In the genomic region with DNA sequence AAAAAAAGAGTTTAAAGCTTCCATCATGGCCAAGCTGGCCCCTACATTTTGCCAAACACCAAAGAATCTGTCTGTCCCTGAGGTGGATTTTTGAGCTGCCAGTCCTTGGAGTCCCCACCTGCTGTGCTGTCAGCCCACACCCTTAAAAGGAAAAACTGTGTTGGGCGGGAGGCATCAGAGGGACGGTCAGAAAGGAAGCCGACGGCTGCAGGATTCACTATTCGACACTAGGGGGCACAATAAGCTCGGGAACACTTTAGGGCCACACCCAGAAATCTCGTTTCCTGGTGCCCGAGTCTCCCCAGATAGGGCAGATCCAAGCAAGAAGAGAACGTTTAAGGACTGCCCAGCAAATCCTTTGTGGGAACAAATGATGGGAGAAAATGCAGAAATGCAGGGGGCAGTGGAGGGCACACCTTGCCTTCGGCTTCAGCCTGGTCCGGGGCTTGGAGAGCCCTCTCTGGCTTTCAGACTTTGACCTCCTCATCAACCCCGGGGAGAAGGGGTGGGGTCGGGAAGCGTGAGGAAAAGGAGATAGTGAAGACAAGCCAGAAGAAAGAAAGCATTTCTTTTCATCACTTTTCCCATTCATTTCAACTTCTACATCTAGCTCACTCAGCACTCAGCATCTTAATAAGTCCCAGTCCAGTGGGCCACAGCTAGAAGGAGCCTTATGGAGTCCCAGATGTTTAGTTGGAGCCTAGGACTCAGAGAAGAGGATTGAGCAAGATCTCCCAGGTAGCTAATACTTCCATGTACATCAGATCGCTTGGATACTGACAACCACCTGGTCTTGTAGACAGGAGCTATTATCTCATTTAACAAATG, we compare ENCODE assay signal across 8 cellular contexts. TPM values are rescaled to one million over a fixed set of nuclear protein-coding genes. Genes with fewer than 3 reads are reported as not detected.
DNase-seq lines count a peak whose midpoint lies in the region; ATAC-seq, FAIRE-seq and TF ChIP-seq lines count a peak whose summit lies in the region.

No MANE protein-coding gene starts in this region.

- no peaks in the 10 kb centered on the region for H3K9me3 Mint-ChIP-seq in activated CD4-positive, alpha-beta T cell treated with anti-CD3 and anti-CD28 coated beads for 36 hours (ENCODE audit: low read depth)

- peak; percentile 79 for TF ChIP-seq CTCF in AG04449 (IDR thresholded peaks at IDR 0.05; ENCODE audit: insufficient read depth, low read length, missing control alignments)

- CTCF ChIA-PET in AG04449 (lab: Yijun Ruan, JAX) = interaction anchor here (0.5 to 10.8 kb wide), 59 partner anchors 10 to 1990 kb away, joined by 3 to 250 read pairs (median 4); a partner anchor contains a TSS
- CTCF ChIA-PET in activated CD4-positive, alpha-beta T cell treated with anti-CD3 and anti-CD28 coated beads for 36 hours (lab: Charles Lee) = interaction anchor here (0.5 to 4.4 kb wide), 39 partner anchors 10 to 565 kb away, joined by 3 to 58 read pairs (median 4); a partner anchor contains a TSS

- peaks cover 32% of the 10 kb centered on the region for H3K4me1 Mint-ChIP-seq in activated CD4-positive, alpha-beta T cell treated with anti-CD3 and anti-CD28 coated beads for 36 hours

- H3K4me3 Mint-ChIP-seq in activated CD4-positive, alpha-beta T cell treated with anti-CD3 and anti-CD28 coated beads for 36 hours = peak overlapping the region; percentile 70

- intact Hi-C loops in activated CD4-positive, alpha-beta T cell treated with anti-CD3 and anti-CD28 coated beads for 36 hours (cut with DNase I, micrococcal nuclease) = loop anchor here (1.0 to 10.0 kb wide), 8 partner anchors 75 to 414 kb away; a partner anchor contains a TSS
- intact Hi-C loops in left colon (cut with DNase I, micrococcal nuclease) = loop anchor here (5.0 to 10.0 kb wide), 4 partner anchors 74 to 316 kb away; a partner anchor contains a TSS

- H3K27me3 Mint-ChIP-seq in activated CD4-positive, alpha-beta T cell treated with anti-CD3 and anti-CD28 coated beads for 36 hours = peaks cover 22% of the 10 kb centered on the region

- peak overlapping the region; percentile 50 for H3K4me3 ChIP-seq in AG04449 (ENCODE audit: low read depth, low read length)

- H3K27ac Mint-ChIP-seq in activated CD4-positive, alpha-beta T cell treated with anti-CD3 and anti-CD28 coated beads for 36 hours = no peak overlapping the region

- H3K36me3 Mint-ChIP-seq in activated CD4-positive, alpha-beta T cell treated with anti-CD3 and anti-CD28 coated beads for 36 hours (ENCODE audit: low read depth) = no peaks in the 10 kb centered on the region

- ATAC-seq in GM18907 (IDR thresholded peaks at IDR 0.05; ENCODE audit: unreplicated experiment) (peak; percentile 58), HG03439 (IDR thresholded peaks at IDR 0.05; ENCODE audit: unreplicated experiment) (peak; percentile 63), left colon (peak; percentile 60)
- ATAC-seq in activated CD4-positive, alpha-beta T cell treated with anti-CD3 and anti-CD28 coated beads for 36 hours = peak; percentile 76

- peak; percentile 24 for FAIRE-seq in colon (lab: Jason Lieb, UNC)

- POLR2A ChIA-PET in AG04449 (lab: Yijun Ruan, JAX) = interaction anchor here (0.9 to 1.6 kb wide), 6 partner anchors 74 to 324 kb away, joined by 3 to 8 read pairs (median 4); a partner anchor contains a TSS
- POLR2A ChIA-PET in activated CD4-positive, alpha-beta T cell treated with anti-CD3 and anti-CD28 coated beads for 36 hours (lab: Charles Lee) = interaction anchor here (0.6 to 1.1 kb wide), 2 partner anchors 75 to 317 kb away, joined by 3 to 4 read pairs; no protein-coding TSS in a partner anchor

- DNase-seq in AG04449 (ENCODE audit: low read depth, low spot score) (peak; percentile 67), NCI-H510A treated with DMSO at 0.1 percent for 48 hours (lab: John Stamatoyannopoulos, UW) (peak; percentile 98), left colon (peak; percentile 90 to 91)
- DNase-seq in activated CD4-positive, alpha-beta T cell treated with anti-CD3 and anti-CD28 coated beads for 36 hours = peak; percentile 89
- peak; percentile 57 to 77 for DNase-seq in stimulated activated CD4-positive, alpha-beta T cell treated with anti-CD3 and anti-CD28 coated beads, Interleukin-1b, Interleukin-23, amount 100 ng/mL, for 4 hours (ENCODE audit: low read depth in 2 of 2)

RNA-seq across cellular contexts. Expression of a gene that starts 5.0 kb away (rescaled TPM):
- 1 to 10 TPM; 2.9 to 3.3 TPM for total RNA-seq in activated CD4-positive, alpha-beta T cell treated with anti-CD3 and anti-CD28 coated beads for 36 hours
- 10 to 100 TPM; 83.3 to 85.1 TPM for total RNA-seq in left colon

Comparison
In these comparisons a context has a peak if more than half of its experiments do, and no peak if none do; other contexts are left out.
1. Peak in every context shown above with its lines: DNase-seq, ATAC-seq and H3K4me3 ChIP-seq.
2. RNA of a gene that starts 5.0 kb away (total RNA-seq): 83.3 to 85.1 TPM in left colon; 2.9 to 3.3 TPM in activated CD4-positive, alpha-beta T cell treated with anti-CD3 and anti-CD28 coated beads for 36 hours; every median in the first group is over 10 times any median in the second.